ENCODE assay signal across 24 cellular contexts in the genomic region with DNA sequence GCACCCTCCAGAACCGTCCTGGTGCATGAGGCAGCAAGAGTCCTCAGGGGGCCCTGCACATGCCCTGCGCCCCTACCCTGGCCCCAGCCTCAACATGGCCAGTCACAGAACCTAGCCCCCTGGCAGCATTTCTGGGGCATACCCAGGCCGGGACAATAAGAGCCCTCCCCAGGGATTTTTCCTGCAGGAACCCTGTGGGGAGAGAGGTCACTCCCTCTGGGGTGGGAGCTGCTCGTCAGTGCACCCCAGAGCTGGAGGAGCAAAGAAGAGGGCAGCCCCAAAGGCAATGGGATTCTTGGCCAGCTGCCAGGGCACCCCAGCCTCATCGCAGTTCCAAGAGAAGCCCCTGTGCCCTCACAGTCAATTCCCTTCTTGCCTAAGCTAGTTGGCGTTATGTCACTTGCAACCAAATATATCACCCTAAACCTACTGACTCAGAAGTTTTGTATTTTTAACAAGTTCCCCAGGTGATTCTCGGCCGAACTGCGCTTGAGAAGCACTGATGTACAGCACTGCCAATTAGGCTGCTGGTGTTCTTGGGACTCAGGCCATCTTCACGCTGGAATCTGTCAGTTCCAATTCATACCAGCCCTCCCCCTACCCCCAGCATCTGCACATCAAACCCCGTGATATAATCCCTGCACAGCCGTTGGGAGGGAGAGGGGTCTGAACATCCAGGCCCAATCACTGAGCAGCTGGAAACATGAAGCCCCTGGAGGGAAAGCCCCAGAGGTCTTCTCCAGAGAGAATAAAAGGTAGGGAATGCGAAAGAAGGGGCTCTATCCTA.
"Had no signal": no experiment of that assay in that cellular context is flagged by ENCODE, and none has a peak within 500 bp of the region (broad histone marks: within the 10 kb centered on the region; RNA-seq: fewer than 3 reads in every experiment).

No MANE protein-coding gene starts in this region.

- H3K27ac Mint-ChIP-seq: activated CD8-positive, alpha-beta T cell treated with anti-CD3 and anti-CD28 coated beads, Interleukin-2, amount 10 ng/mL, durations not matched to agents 7 days and 5 days; activated naive CD4-positive, alpha-beta T cell treated with anti-CD3 and anti-CD28 coated beads, Interleukin-2, amount 50 U/mL, for 24 hours; mesothelial cell of epicardium; naive thymus-derived CD8-positive, alpha-beta T cell; stimulated activated naive B cell treated with anti-CD40 and anti-IgM and Interleukin-4, amounts not matched to agents 10 μg/mL and 1 μg/mL and 100 μg/mL, for 72 hours had no signal

- H3K27ac ChIP-seq: body of pancreas, foreskin keratinocyte, neutrophil, pancreas, right lobe of liver, skin epidermis had no signal

- H3K9me3 Mint-ChIP-seq: activated naive CD4-positive, alpha-beta T cell treated with anti-CD3 and anti-CD28 coated beads, Interleukin-2, amount 50 U/mL, for 24 hours; mesothelial cell of epicardium had no signal

- H3K4me3 ChIP-seq: body of pancreas, lung, pancreas, right lobe of liver, skin epidermis had no signal

- H3K9me3 ChIP-seq: neutrophil, pancreas, right lobe of liver had no signal

- DNase-seq: activated CD4-positive, alpha-beta T cell treated with anti-CD3 and anti-CD28 coated beads for 1 hour; activated CD4-positive, alpha-beta T cell treated with anti-CD3 and anti-CD28 coated beads, Interleukin-2, amount 50 U/mL, for 1 hour; activated CD8-positive, alpha-beta T cell treated with anti-CD3 and anti-CD28 coated beads, Interleukin-2, amount 10 ng/mL, durations not matched to agents 7 days and 5 days; activated gamma-delta T cell treated with Interleukin-2 at 50 U/mL for 16 hours; anterior cingulate cortex; body of pancreas; dermis blood vessel endothelial cell; effector CD8-positive, alpha-beta T cell; foreskin keratinocyte; hypothalamus; left colon; naive thymus-derived CD8-positive, alpha-beta T cell; pancreas; right lobe of liver; stimulated activated CD4-positive, alpha-beta T cell treated with anti-CD3 and anti-CD28 coated beads, Interleukin-2, amount 100 ng/mL, for 48 hours; stimulated activated CD8-positive, alpha-beta memory T cell treated with anti-CD3 and anti-CD28 coated beads, Interleukin-4, amount 100 ng/mL, for 48 hours; stimulated activated naive B cell treated with anti-CD40 and anti-IgM and Interleukin-4, amounts not matched to agents 10 μg/mL and 1 μg/mL and 100 μg/mL, for 72 hours; T-helper 9 cell; trophoblast cell had no signal

- H3K4me1 Mint-ChIP-seq: activated naive CD4-positive, alpha-beta T cell treated with anti-CD3 and anti-CD28 coated beads, Interleukin-2, amount 50 U/mL, for 24 hours; mesothelial cell of epicardium; stimulated activated naive B cell treated with anti-CD40 and anti-IgM and Interleukin-4, amounts not matched to agents 10 μg/mL and 1 μg/mL and 100 μg/mL, for 72 hours had no signal

- H3K4me3 Mint-ChIP-seq: activated CD8-positive, alpha-beta T cell treated with anti-CD3 and anti-CD28 coated beads, Interleukin-2, amount 10 ng/mL, durations not matched to agents 7 days and 5 days; activated naive CD4-positive, alpha-beta T cell treated with anti-CD3 and anti-CD28 coated beads, Interleukin-2, amount 50 U/mL, for 24 hours; mesothelial cell of epicardium; naive thymus-derived CD8-positive, alpha-beta T cell; stimulated activated naive B cell treated with anti-CD40 and anti-IgM and Interleukin-4, amounts not matched to agents 10 μg/mL and 1 μg/mL and 100 μg/mL, for 72 hours had no signal

- H3K36me3 Mint-ChIP-seq: activated naive CD4-positive, alpha-beta T cell treated with anti-CD3 and anti-CD28 coated beads, Interleukin-2, amount 50 U/mL, for 24 hours; mesothelial cell of epicardium; naive thymus-derived CD8-positive, alpha-beta T cell; stimulated activated naive B cell treated with anti-CD40 and anti-IgM and Interleukin-4, amounts not matched to agents 10 μg/mL and 1 μg/mL and 100 μg/mL, for 72 hours had no signal

- ATAC-seq: activated CD8-positive, alpha-beta T cell treated with anti-CD3 and anti-CD28 coated beads, Interleukin-2, amount 10 ng/mL, durations not matched to agents 7 days and 5 days; body of pancreas; foreskin keratinocyte; left colon; naive thymus-derived CD8-positive, alpha-beta T cell; pancreas; stimulated activated naive B cell treated with anti-CD40 and anti-IgM and Interleukin-4, amounts not matched to agents 10 μg/mL and 1 μg/mL and 100 μg/mL, for 72 hours had no signal

- H3K4me1 ChIP-seq: body of pancreas, foreskin keratinocyte, pancreas, right lobe of liver had no signal

- H3K36me3 ChIP-seq: neutrophil, pancreas, right lobe of liver had no signal

- H3K27me3 ChIP-seq: body of pancreas, neutrophil, pancreas, right lobe of liver had no signal
